ENCODE assay signal across 1 cellular context in the genomic region with DNA sequence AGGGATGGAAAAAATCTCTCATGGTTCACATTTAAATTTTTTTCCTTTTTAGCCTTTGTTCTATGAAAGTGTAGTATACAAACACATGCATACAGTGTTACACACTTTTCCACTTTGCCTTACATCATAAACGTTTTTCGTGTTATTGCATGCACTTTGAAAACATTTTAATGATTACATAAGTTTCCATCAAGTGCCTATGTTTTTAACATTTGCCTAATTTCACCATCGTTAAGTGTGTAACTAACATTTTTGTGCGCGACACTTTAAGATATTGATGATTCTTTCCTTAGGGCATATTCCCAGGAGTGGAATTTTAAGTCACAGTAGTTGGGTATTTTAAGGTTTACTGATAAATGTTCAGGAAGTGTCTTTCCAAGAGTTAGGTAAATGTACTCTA.
TF ChIP-seq lines count a peak whose summit lies in the region.

No MANE protein-coding gene starts in this region.

TF ChIP-seq in WTC11, 78 proteins besides CTCF, POLR2A, EP300 and RAD21 (continued from another document):
- TF ChIP-seq E2F4 (CRISPR knock-in tag; IDR thresholded peaks at IDR 0.05; ENCODE audit: borderline replicate concordance, low read depth): no peak
- no peak for TF ChIP-seq AR (CRISPR knock-in tag; IDR thresholded peaks at IDR 0.05)
- TF ChIP-seq, protein P1, sequence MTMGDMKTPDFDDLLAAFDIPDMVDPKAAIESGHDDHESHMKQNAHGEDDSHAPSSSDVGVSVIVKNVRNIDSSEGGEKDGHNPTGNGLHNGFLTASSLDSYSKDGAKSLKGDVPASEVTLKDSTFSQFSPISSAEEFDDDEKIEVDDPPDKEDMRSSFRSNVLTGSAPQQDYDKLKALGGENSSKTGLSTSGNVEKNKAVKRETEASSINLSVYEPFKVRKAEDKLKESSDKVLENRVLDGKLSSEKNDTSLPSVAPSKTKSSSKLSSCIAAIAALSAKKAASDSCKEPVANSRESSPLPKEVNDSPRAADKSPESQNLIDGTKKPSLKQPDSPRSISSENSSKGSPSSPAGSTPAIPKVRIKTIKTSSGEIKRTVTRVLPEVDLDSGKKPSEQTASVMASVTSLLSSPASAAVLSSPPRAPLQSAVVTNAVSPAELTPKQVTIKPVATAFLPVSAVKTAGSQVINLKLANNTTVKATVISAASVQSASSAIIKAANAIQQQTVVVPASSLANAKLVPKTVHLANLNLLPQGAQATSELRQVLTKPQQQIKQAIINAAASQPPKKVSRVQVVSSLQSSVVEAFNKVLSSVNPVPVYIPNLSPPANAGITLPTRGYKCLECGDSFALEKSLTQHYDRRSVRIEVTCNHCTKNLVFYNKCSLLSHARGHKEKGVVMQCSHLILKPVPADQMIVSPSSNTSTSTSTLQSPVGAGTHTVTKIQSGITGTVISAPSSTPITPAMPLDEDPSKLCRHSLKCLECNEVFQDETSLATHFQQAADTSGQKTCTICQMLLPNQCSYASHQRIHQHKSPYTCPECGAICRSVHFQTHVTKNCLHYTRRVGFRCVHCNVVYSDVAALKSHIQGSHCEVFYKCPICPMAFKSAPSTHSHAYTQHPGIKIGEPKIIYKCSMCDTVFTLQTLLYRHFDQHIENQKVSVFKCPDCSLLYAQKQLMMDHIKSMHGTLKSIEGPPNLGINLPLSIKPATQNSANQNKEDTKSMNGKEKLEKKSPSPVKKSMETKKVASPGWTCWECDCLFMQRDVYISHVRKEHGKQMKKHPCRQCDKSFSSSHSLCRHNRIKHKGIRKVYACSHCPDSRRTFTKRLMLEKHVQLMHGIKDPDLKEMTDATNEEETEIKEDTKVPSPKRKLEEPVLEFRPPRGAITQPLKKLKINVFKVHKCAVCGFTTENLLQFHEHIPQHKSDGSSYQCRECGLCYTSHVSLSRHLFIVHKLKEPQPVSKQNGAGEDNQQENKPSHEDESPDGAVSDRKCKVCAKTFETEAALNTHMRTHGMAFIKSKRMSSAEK (CRISPR knock-in tag; IDR thresholded peaks at IDR 0.05; ENCODE audit: borderline replicate concordance): no peak
- TF ChIP-seq, protein P2, sequence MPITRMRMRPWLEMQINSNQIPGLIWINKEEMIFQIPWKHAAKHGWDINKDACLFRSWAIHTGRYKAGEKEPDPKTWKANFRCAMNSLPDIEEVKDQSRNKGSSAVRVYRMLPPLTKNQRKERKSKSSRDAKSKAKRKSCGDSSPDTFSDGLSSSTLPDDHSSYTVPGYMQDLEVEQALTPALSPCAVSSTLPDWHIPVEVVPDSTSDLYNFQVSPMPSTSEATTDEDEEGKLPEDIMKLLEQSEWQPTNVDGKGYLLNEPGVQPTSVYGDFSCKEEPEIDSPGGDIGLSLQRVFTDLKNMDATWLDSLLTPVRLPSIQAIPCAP (CRISPR knock-in tag; IDR thresholded peaks at IDR 0.05): no peak
- TF ChIP-seq NR2C2 (CRISPR knock-in tag; IDR thresholded peaks at IDR 0.05): no peak
